In the genomic region with DNA sequence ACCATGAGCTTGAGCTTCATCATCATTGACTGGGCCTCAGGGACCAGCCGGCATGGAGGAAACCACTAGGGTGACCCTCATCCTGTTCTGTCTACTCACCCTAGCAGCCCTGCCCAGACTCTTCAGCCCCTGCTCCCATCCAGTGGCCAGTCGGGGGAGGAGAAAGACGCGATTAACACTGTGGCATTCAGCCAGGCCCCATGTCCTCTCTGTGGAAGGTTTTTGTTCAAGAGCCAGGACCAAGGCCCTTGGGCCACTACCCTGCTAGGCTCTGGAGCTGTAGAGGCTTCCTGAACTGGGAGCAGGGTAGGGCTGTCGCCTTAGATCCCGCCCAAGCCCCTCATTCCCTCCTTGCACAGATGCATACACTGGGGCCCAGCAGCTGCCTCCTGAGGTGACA, we compare ENCODE assay signal across 24 cellular contexts. TPM values are rescaled to one million over a fixed set of nuclear protein-coding genes. Genes with fewer than 3 reads are reported as not detected.
"Had no signal": no experiment of that assay in that cellular context is flagged by ENCODE, and none has a peak within 500 bp of the region (broad histone marks: within the 10 kb centered on the region; RNA-seq: fewer than 3 reads in every experiment).

No MANE protein-coding gene starts in this region.

- H3K4me3 ChIP-seq: ascending aorta, esophagus muscularis mucosa, lung, skin epidermis, stomach, testis had no signal

- H3K4me3 Mint-ChIP-seq: activated naive CD4-positive, alpha-beta T cell treated with anti-CD3 and anti-CD28 coated beads, Interleukin-2, amount 10 ng/mL, durations not matched to agents 7 days and 5 days; nephron; type B pancreatic cell had no signal

- H3K27me3 ChIP-seq: ascending aorta, stomach, testis had no signal

- H3K36me3 ChIP-seq: ascending aorta, esophagus muscularis mucosa, stomach had no signal

- H3K9me3 ChIP-seq: ascending aorta, esophagus muscularis mucosa, stomach, testis had no signal

- H3K4me1 ChIP-seq: ascending aorta, esophagus muscularis mucosa, stomach, testis had no signal

- H3K27ac Mint-ChIP-seq: activated naive CD4-positive, alpha-beta T cell treated with anti-CD3 and anti-CD28 coated beads, Interleukin-2, amount 10 ng/mL, durations not matched to agents 7 days and 5 days; nephron; progenitor cell of endocrine pancreas; type B pancreatic cell had no signal

- H3K27ac ChIP-seq: ascending aorta, esophagus muscularis mucosa, skin epidermis, stomach, testis, VCaP had no signal

- DNase-seq: activated CD4-positive, alpha-beta T cell treated with anti-CD3 and anti-CD28 coated beads, Interleukin-2, amount 50 U/mL, for 1 hour; activated CD4-positive, CD25-positive, alpha-beta regulatory T cell treated with anti-CD3 and anti-CD28 coated beads, Interleukin-2, amount 50 U/mL, for 72 hours; activated CD8-positive, alpha-beta memory T cell treated with anti-CD3 and anti-CD28 coated beads for 24 hours; activated CD8-positive, alpha-beta memory T cell treated with anti-CD3 and anti-CD28 coated beads, Interleukin-2, amount 50 U/mL, for 48 hours; activated effector memory CD4-positive, alpha-beta T cell treated with Interleukin-2 at 50 U/mL for 16 hours; activated naive CD4-positive, alpha-beta T cell treated with anti-CD3 and anti-CD28 coated beads, Interleukin-2, amount 10 ng/mL, durations not matched to agents 7 days and 5 days; activated T-cell treated with anti-CD3 and anti-CD28 coated beads, Interleukin-2, amount 50 U/mL, for 48 hours; effector CD8-positive, alpha-beta T cell; stimulated activated CD4-positive, alpha-beta T cell treated with anti-CD3 and anti-CD28 coated beads, Interleukin-15, amount 100 ng/mL, for 24 hours; stimulated activated CD4-positive, alpha-beta T cell treated with anti-CD3 and anti-CD28 coated beads, Interleukin-2, amount 100 ng/mL, for 48 hours; stomach; T-helper 2 cell; testis had no signal

- H3K9me3 Mint-ChIP-seq: activated naive CD4-positive, alpha-beta T cell treated with anti-CD3 and anti-CD28 coated beads, Interleukin-2, amount 10 ng/mL, durations not matched to agents 7 days and 5 days; nephron; type B pancreatic cell had no signal

- H3K36me3 Mint-ChIP-seq: activated naive CD4-positive, alpha-beta T cell treated with anti-CD3 and anti-CD28 coated beads, Interleukin-2, amount 10 ng/mL, durations not matched to agents 7 days and 5 days; type B pancreatic cell had no signal

RNA-seq across cellular contexts. Expression of a gene that starts 15.0 kb away (rescaled TPM):
- total RNA-seq: ascending aorta, bronchial epithelial cell had no signal

RNA-seq across cellular contexts. Expression of a gene that starts 28.7 kb away (rescaled TPM):
- total RNA-seq: bronchial epithelial cell, cerebellum, esophagus muscularis mucosa, lung, stomach had no signal
- polyA plus RNA-seq: stomach had no signal

RNA-seq across cellular contexts. Expression of a gene that starts 58.8 kb away (rescaled TPM):
- total RNA-seq: ascending aorta, bronchial epithelial cell, esophagus muscularis mucosa, omental fat pad, progenitor cell of endocrine pancreas, stomach had no signal
